Comparison of ENCODE assay signal across 1 cellular context in the genomic region with DNA sequence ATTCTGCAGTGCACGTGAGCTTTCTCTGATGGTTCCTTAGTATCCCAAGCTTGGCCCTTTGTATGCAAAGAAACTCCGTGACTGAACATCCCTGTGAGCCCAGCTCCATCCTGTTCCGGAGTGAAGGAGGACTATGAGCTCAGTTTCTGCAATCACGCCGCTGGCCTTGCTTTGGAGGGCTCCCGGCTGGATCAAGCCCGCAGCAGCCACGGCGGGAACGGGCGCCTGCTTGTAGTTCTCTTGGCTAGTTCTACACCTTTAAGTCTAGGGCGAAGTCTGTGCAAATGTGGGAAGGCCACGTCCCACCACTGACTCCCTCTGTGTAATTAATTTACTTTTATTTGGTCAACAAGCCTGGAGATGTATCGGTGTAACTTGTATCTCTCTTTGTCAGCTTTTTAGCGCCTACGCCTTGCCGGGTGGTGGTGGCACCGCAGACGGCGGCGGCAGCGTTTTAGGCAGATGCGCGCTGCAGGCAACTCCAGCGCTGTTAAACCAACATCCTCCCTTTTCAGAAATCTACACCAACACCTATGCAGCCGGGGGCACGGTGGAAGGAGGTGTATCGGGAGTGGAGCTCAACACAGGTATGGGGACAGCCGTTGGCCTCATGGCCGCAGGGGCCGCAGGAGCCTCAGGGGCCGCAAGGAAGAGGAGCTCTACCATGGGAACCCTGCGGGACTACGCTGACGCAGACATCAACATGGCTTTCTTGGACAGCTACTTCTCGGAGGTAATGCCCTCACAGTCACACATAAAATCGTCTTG.
TF ChIP-seq lines count a peak whose summit lies in the region.

No MANE protein-coding gene starts in this region.

TF ChIP-seq in HepG2, 621 proteins besides CTCF, POLR2A, EP300 and RAD21:
- TF ChIP-seq ZBTB33 (CRISPR knock-in tag; IDR thresholded peaks at IDR 0.05), result peak; percentile 27; the same call in 1 of the 2 replicates
- TF ChIP-seq MAF1 (CRISPR knock-in tag; IDR thresholded peaks at IDR 0.05; ENCODE audit: borderline replicate concordance), result no peak
TF ChIP-seq in HepG2: peak in this region for 1.
